ENCODE assay signal across 20 cellular contexts in genomic region chr15:69116391-69116790, GRCh38.
"Had no signal": no experiment of that assay in that cellular context is flagged by ENCODE, and none has a peak within 500 bp of the region (broad histone marks: within the 10 kb centered on the region; RNA-seq: fewer than 3 reads in every experiment).

No MANE protein-coding gene starts in this region.

- H3K9me3 ChIP-seq: heart left ventricle, mucosa of descending colon, neutrophil, spleen, tibial artery had no signal

- H3K9me3 Mint-ChIP-seq: naive thymus-derived CD8-positive, alpha-beta T cell; stimulated activated memory B cell treated with anti-CD40 and anti-IgM and Interleukin-4, amounts not matched to agents 10 μg/mL and 1 μg/mL and 100 μg/mL, for 72 hours; stimulated activated naive CD8-positive, alpha-beta T cell treated with anti-CD3 and anti-CD28 coated beads, Interleukin-15, Interleukin-2, amounts not matched to agents 100 ng/mL and 50 ng/mL, for 24 hours had no signal

- H3K4me3 ChIP-seq: coronary artery, heart left ventricle, mucosa of descending colon, spleen, tibial artery had no signal

- FAIRE-seq: frontal cortex had no signal

- DNase-seq: effector CD4-positive, alpha-beta T cell; heart left ventricle; hypothalamus; kidney glomerular epithelial cell; mammary epithelial cell; mucosa of descending colon; naive thymus-derived CD8-positive, alpha-beta T cell; posterior cingulate gyrus; spleen; stimulated activated CD4-positive, alpha-beta T cell treated with anti-CD3 and anti-CD28 coated beads, Interleukin-15, amount 100 ng/mL, for 24 hours; stimulated activated CD4-positive, alpha-beta T cell treated with anti-CD3 and anti-CD28 coated beads, Interleukin-1b, Interleukin-23, amount 100 ng/mL, for 48 hours; stimulated activated CD4-positive, alpha-beta T cell treated with anti-CD3 and anti-CD28 coated beads, Interleukin-4, amount 100 ng/mL, for 24 hours; tibial artery had no signal

- H3K27ac ChIP-seq: coronary artery, heart left ventricle, neutrophil, spleen, tibial artery had no signal

- H3K27ac Mint-ChIP-seq: stimulated activated memory B cell treated with anti-CD40 and anti-IgM and Interleukin-4, amounts not matched to agents 10 μg/mL and 1 μg/mL and 100 μg/mL, for 72 hours; stimulated activated naive CD8-positive, alpha-beta T cell treated with anti-CD3 and anti-CD28 coated beads, Interleukin-15, Interleukin-2, amounts not matched to agents 100 ng/mL and 50 ng/mL, for 24 hours had no signal

- H3K4me3 Mint-ChIP-seq: stimulated activated memory B cell treated with anti-CD40 and anti-IgM and Interleukin-4, amounts not matched to agents 10 μg/mL and 1 μg/mL and 100 μg/mL, for 72 hours; stimulated activated naive CD8-positive, alpha-beta T cell treated with anti-CD3 and anti-CD28 coated beads, Interleukin-15, Interleukin-2, amounts not matched to agents 100 ng/mL and 50 ng/mL, for 24 hours had no signal

- H3K4me1 ChIP-seq: spleen had no signal

- H3K4me1 Mint-ChIP-seq: stimulated activated memory B cell treated with anti-CD40 and anti-IgM and Interleukin-4, amounts not matched to agents 10 μg/mL and 1 μg/mL and 100 μg/mL, for 72 hours had no signal

- H3K36me3 Mint-ChIP-seq: naive thymus-derived CD8-positive, alpha-beta T cell; stimulated activated memory B cell treated with anti-CD40 and anti-IgM and Interleukin-4, amounts not matched to agents 10 μg/mL and 1 μg/mL and 100 μg/mL, for 72 hours had no signal

- ATAC-seq: esophagus mucosa; heart left ventricle; mucosa of descending colon; naive thymus-derived CD8-positive, alpha-beta T cell; sciatic nerve; stimulated activated memory B cell treated with anti-CD40 and anti-IgM and Interleukin-4, amounts not matched to agents 10 μg/mL and 1 μg/mL and 100 μg/mL, for 72 hours had no signal

- H3K36me3 ChIP-seq: heart left ventricle, neutrophil, spleen, tibial artery had no signal
